ENCODE assay signal across 17 cellular contexts in genomic region chr13:43333176-43333575, GRCh38.
"Had no signal": no experiment of that assay in that cellular context is flagged by ENCODE, and none has a peak within 500 bp of the region (broad histone marks: within the 10 kb centered on the region; RNA-seq: fewer than 3 reads in every experiment).

No MANE protein-coding gene starts in this region.

- ATAC-seq: esophagus mucosa, psoas muscle had no signal

- H3K9me3 ChIP-seq: left ventricle myocardium inferior, psoas muscle, sigmoid colon, transverse colon had no signal

- H3K36me3 ChIP-seq: brain microvascular endothelial cell, left ventricle myocardium inferior, sigmoid colon, transverse colon had no signal

- H3K4me3 Mint-ChIP-seq: activated naive CD8-positive, alpha-beta T cell; endodermal cell; T-helper 2 cell treated with Interferon-gamma antibody and Interleukin-4, amounts not matched to agents 5 μg/mL and 100 μg/mL, for 36 hours had no signal

- H3K36me3 Mint-ChIP-seq: activated naive CD8-positive, alpha-beta T cell had no signal

- H3K4me3 ChIP-seq: left ventricle myocardium inferior, psoas muscle, sigmoid colon, transverse colon had no signal

- H3K27me3 ChIP-seq: brain microvascular endothelial cell, sigmoid colon, transverse colon had no signal

- H3K27ac ChIP-seq: brain microvascular endothelial cell, left ventricle myocardium inferior, psoas muscle had no signal

- H3K27ac Mint-ChIP-seq: activated naive CD8-positive, alpha-beta T cell; endodermal cell; T-helper 2 cell treated with Interferon-gamma antibody and Interleukin-4, amounts not matched to agents 5 μg/mL and 100 μg/mL, for 36 hours had no signal

- H3K4me1 ChIP-seq: left ventricle myocardium inferior, psoas muscle had no signal

- DNase-seq: amygdala; brain microvascular endothelial cell; endodermal cell; foreskin fibroblast; head of caudate nucleus; kidney; left ventricle myocardium inferior; mesendoderm; psoas muscle; sigmoid colon; stimulated activated CD4-positive, alpha-beta T cell treated with anti-CD3 and anti-CD28 coated beads, Interleukin-2, amount 100 ng/mL, for 24 hours; stimulated activated naive CD4-positive, alpha-beta T cell; substantia nigra; transverse colon had no signal

- H3K9me3 Mint-ChIP-seq: endodermal cell; T-helper 2 cell treated with Interferon-gamma antibody and Interleukin-4, amounts not matched to agents 5 μg/mL and 100 μg/mL, for 36 hours had no signal
